ENCODE assay signal across 16 cellular contexts in the genomic region with DNA sequence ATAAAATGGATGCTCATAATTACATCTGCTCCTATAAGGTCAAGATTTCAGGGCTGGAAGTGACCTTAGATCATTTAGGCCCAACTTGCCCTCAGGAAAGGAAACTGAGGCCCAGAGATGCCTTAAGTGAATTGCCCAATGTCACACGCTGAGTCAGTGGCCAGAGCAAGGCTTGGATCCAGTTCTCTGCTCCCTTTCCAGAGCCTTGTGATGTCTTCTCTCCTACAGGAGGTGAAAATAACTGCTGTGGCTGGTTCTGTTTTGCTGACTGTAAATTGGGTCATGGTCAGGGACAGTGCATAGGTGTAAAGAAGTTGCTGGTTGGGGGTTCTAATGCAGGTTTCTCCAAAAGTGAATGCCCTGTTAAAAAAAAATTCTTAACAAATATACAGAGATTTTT.
A peak's percentile ranks its signal among the peaks of the same experiment; 100 is the strongest.
DNase-seq lines count a peak whose midpoint lies in the region; ATAC-seq and TF ChIP-seq lines count a peak whose summit lies in the region.
"Had no signal": no experiment of that assay in that cellular context is flagged by ENCODE, and none has a peak within 500 bp of the region (broad histone marks: within the 10 kb centered on the region; RNA-seq: fewer than 3 reads in every experiment).

No MANE protein-coding gene starts in this region.

- TF ChIP-seq CTCF in right atrium auricular region (IDR thresholded peaks at IDR 0.05) (no peak), heart left ventricle (IDR thresholded peaks at IDR 0.05) (no peak), ascending aorta (IDR thresholded peaks at IDR 0.05) (no peak), psoas muscle (IDR thresholded peaks at IDR 0.05) (no peak)

- H3K27ac ChIP-seq in right atrium auricular region = no peak overlapping the region
- H3K27ac ChIP-seq in heart left ventricle = no peak overlapping the region
- H3K27ac ChIP-seq in ascending aorta = peak overlapping the region; percentile 64 to 69
- H3K27ac ChIP-seq in psoas muscle = no peak overlapping the region
- H3K27ac ChIP-seq: BLaER1 treated with 17β-estradiol and CSF1 and Interleukin-3, amounts not matched to agents 10 nM and 100 nM had no signal

- H3K4me3 ChIP-seq in right atrium auricular region = no peak overlapping the region
- H3K4me3 ChIP-seq in heart left ventricle = no peak overlapping the region
- no peak overlapping the region for H3K4me3 ChIP-seq in ascending aorta
- no peak overlapping the region for H3K4me3 ChIP-seq in psoas muscle
- H3K4me3 ChIP-seq: BLaER1 treated with 17β-estradiol and CSF1 and Interleukin-3, amounts not matched to agents 10 nM and 100 nM; GM12878 had no signal

- no peaks in the 10 kb centered on the region for H3K36me3 ChIP-seq in right atrium auricular region
- peaks cover 0 to 7% (median 0%) of the 10 kb centered on the region in 9 donors for H3K36me3 ChIP-seq in heart left ventricle
- no peaks in the 10 kb centered on the region for H3K36me3 ChIP-seq in ascending aorta
- H3K36me3 ChIP-seq in psoas muscle (ENCODE audit: insufficient read depth in 1 of 2, low read depth in 1 of 2) = no peaks in the 10 kb centered on the region

- DNase-seq in right atrium auricular region (ENCODE audit: low spot score) = peak; percentile 58
- no peak for DNase-seq in heart left ventricle
- peak in 1 of 2 donors; percentile 57 for DNase-seq in ascending aorta (ENCODE audit: low spot score in 2 of 2)
- DNase-seq in psoas muscle = no peak
- DNase-seq in DMS53 (lab: John Stamatoyannopoulos, UW) = no peak
- DNase-seq in NCI-H1105 treated with DMSO at 0.1 percent for 48 hours (lab: John Stamatoyannopoulos, UW) = no peak
- DNase-seq: 8988T; ACHN; Calu3; CD4-positive, CD25-positive, alpha-beta regulatory T cell; DMS 273 treated with DMSO at 0.1 percent for 48 hours; DMS79; KBM-7 had no signal

- intact Hi-C loops in heart left ventricle (cut with DNase I) (no loop called here), ascending aorta (cut with DNase I) (loop anchor here (10.0 kb wide), 1 partner anchor 343 kb away; no protein-coding TSS in a partner anchor), psoas muscle (cut with DNase I) (no loop called here)

- TF ChIP-seq POLR2A in heart left ventricle (IDR thresholded peaks at IDR 0.05) = no peak

- ATAC-seq in heart left ventricle (no peak), psoas muscle (peak in 3 of 4 donors; percentile 40 to 73 (median 55)), GM19395 (IDR thresholded peaks at IDR 0.05; ENCODE audit: unreplicated experiment) (no peak)
- ATAC-seq: GM12878 had no signal

- H3K27me3 ChIP-seq in right atrium auricular region = no peaks in the 10 kb centered on the region
- no peaks in the 10 kb centered on the region for H3K27me3 ChIP-seq in heart left ventricle
- no peaks in the 10 kb centered on the region for H3K27me3 ChIP-seq in ascending aorta
- no peaks in the 10 kb centered on the region for H3K27me3 ChIP-seq in psoas muscle (ENCODE audit: insufficient read depth in 3 of 3, low read length in 2 of 3)
- H3K27me3 ChIP-seq: BLaER1 treated with 17β-estradiol and CSF1 and Interleukin-3, amounts not matched to agents 10 nM and 100 nM had no signal

- 92 to 99% (median 94%) methylated on average over 1 of the region's 1 CpG for WGBS in heart left ventricle, 4 donors
- WGBS in psoas muscle, 3 donors = 52 to 93% (median 59%) methylated on average over 1 of the region's 1 CpG

- no peaks in the 10 kb centered on the region for H3K9me3 ChIP-seq in right atrium auricular region
- H3K9me3 ChIP-seq in heart left ventricle = no peaks in the 10 kb centered on the region
- no peaks in the 10 kb centered on the region for H3K9me3 ChIP-seq in ascending aorta
- no peaks in the 10 kb centered on the region for H3K9me3 ChIP-seq in psoas muscle

- peaks cover 0 to 19% of the 10 kb centered on the region in 2 donors for H3K4me1 ChIP-seq in right atrium auricular region
- peaks cover 0 to 35% (median 10%) of the 10 kb centered on the region in 12 donors for H3K4me1 ChIP-seq in heart left ventricle
- H3K4me1 ChIP-seq in ascending aorta = peaks cover 11 to 46% of the 10 kb centered on the region in 2 donors
- peaks cover 2% of the 10 kb centered on the region for H3K4me1 ChIP-seq in psoas muscle

Comparison
In these comparisons a context has a peak if more than half of its experiments do, and no peak if none do; other contexts are left out.
1. H3K27ac ChIP-seq: peak in ascending aorta (2 of 2); none in right atrium auricular region (0 of 2), heart left ventricle (0 of 12) and psoas muscle (single experiment).
2. ATAC-seq: peak in psoas muscle (3 of 4); none in heart left ventricle (0 of 4) and GM19395 (single experiment).